8 cellular contexts compared by ENCODE assay signal in genomic region chr12:54214553-54215374, GRCh38. TPM values are rescaled to one million over a fixed set of nuclear protein-coding genes. Genes with fewer than 3 reads are reported as not detected.
DNase-seq lines count a peak whose midpoint lies in the region; ATAC-seq and TF ChIP-seq lines count a peak whose summit lies in the region.

No MANE protein-coding gene starts in this region.

- no peaks in the 10 kb centered on the region for H3K36me3 ChIP-seq in CD4-positive, alpha-beta memory T cell (ENCODE audit: insufficient read depth, low read length)
- H3K36me3 ChIP-seq in left lung: no peaks in the 10 kb centered on the region

- TF ChIP-seq CTCF in chondrocyte (IDR thresholded peaks at IDR 0.05) (peak; percentile 100), left lung (IDR thresholded peaks at IDR 0.05) (peak; percentile 95 to 99)

- no peaks in the 10 kb centered on the region for H3K9me3 Mint-ChIP-seq in CD4-positive, alpha-beta memory T cell
- no peaks in the 10 kb centered on the region for H3K9me3 Mint-ChIP-seq in chondrocyte (ENCODE audit: low read depth)

- H3K4me1 Mint-ChIP-seq in CD4-positive, alpha-beta memory T cell: peaks cover 17 to 48% (median 27%) of the 10 kb centered on the region in 4 donors
- peaks cover 22% of the 10 kb centered on the region for H3K4me1 Mint-ChIP-seq in chondrocyte (ENCODE audit: low read depth)

- H3K4me3 ChIP-seq in CD4-positive, alpha-beta memory T cell (ENCODE audit: low read length in 2 of 2): peak overlapping the region in 1 of 2 donors; percentile 70
- H3K4me3 ChIP-seq in left lung: no peak overlapping the region

- H3K36me3 Mint-ChIP-seq in CD4-positive, alpha-beta memory T cell: no peaks in the 10 kb centered on the region
- H3K36me3 Mint-ChIP-seq in chondrocyte (ENCODE audit: low read depth): no peaks in the 10 kb centered on the region

- DNase-seq in CD4-positive, alpha-beta memory T cell: peak; percentile 88 to 90 (median 88)
- peak; percentile 89 to 97 for DNase-seq in NCI-H526 (lab: John Stamatoyannopoulos, UW)
- DNase-seq in activated CD4-positive, alpha-beta T cell treated with anti-CD3 and anti-CD28 coated beads for 4 hours: peak; percentile 87 to 90
- no peak for DNase-seq in chondrocyte (ENCODE audit: low spot score)
- DNase-seq in left lung: peak; percentile 88 to 96
- peak; percentile 86 to 87 for DNase-seq in stimulated activated CD4-positive, alpha-beta T cell treated with anti-CD3 and anti-CD28 coated beads, Interleukin-4, amount 100 ng/mL, for 4 hours

- peaks cover 2 to 3% of the 10 kb centered on the region in 2 donors for H3K27me3 Mint-ChIP-seq in CD4-positive, alpha-beta memory T cell
- peaks cover 23% of the 10 kb centered on the region for H3K27me3 Mint-ChIP-seq in chondrocyte (ENCODE audit: low read depth)

- H3K27ac Mint-ChIP-seq in CD4-positive, alpha-beta memory T cell: peak overlapping the region in 3 of 7 donors; percentile 12 to 90 (median 64)
- no peak overlapping the region for H3K27ac Mint-ChIP-seq in chondrocyte (ENCODE audit: unreplicated experiment)

- no peaks in the 10 kb centered on the region for H3K9me3 ChIP-seq in CD4-positive, alpha-beta memory T cell (ENCODE audit: control insufficient read depth in 1 of 2, low read length in 2 of 2)
- H3K9me3 ChIP-seq in left lung: no peaks in the 10 kb centered on the region

- intact Hi-C loops in CD4-positive, alpha-beta memory T cell (cut with micrococcal nuclease): loop anchor here (1.0 kb wide), 2 partner anchors 154 to 208 kb away; no protein-coding TSS in a partner anchor
- intact Hi-C loops in left lung (cut with DNase I): loop anchor here in 1 of 2 donors (10.0 kb wide), 1 partner anchor 150 kb away; the partner anchor contains the start of gene GPR84

- H3K4me3 Mint-ChIP-seq in CD4-positive, alpha-beta memory T cell: peak overlapping the region; percentile 63 to 85 (median 83)
- H3K4me3 Mint-ChIP-seq in chondrocyte (ENCODE audit: unreplicated experiment): peak overlapping the region; percentile 44

- peak; percentile 85 for ATAC-seq in GM19452 (IDR thresholded peaks at IDR 0.05; ENCODE audit: unreplicated experiment)
- peak; percentile 68 for ATAC-seq in HG03521 (IDR thresholded peaks at IDR 0.05; ENCODE audit: unreplicated experiment)
- ATAC-seq in left lung: peak; percentile 93

- H3K27me3 ChIP-seq in CD4-positive, alpha-beta memory T cell (ENCODE audit: insufficient read depth, low read length): no peaks in the 10 kb centered on the region
- peaks cover 6 to 93% of the 10 kb centered on the region in 2 donors for H3K27me3 ChIP-seq in left lung

- CTCF ChIA-PET in CD4-positive, alpha-beta memory T cell (lab: Charles Lee; ENCODE audit: partially characterized antibody): interaction anchor here (0.9 to 4.3 kb wide), 28 partner anchors 8 to 230 kb away, joined by 3 to 43 read pairs (median 4); partner anchors contain the start of genes HOXC10, HOXC5, HOXC8 and SMUG1

- H3K4me1 ChIP-seq in CD4-positive, alpha-beta memory T cell (ENCODE audit: insufficient read depth, low read length): peaks cover 37% of the 10 kb centered on the region
- peaks cover 10 to 33% of the 10 kb centered on the region in 2 donors for H3K4me1 ChIP-seq in left lung

- POLR2A ChIA-PET in CD4-positive, alpha-beta memory T cell (lab: Charles Lee; ENCODE audit: partially characterized antibody): interaction anchor here (0.6 to 3.4 kb wide), 3 partner anchors 65 to 206 kb away, joined by 3 to 17 read pairs (median 5); partner anchors contain the start of gene HOXC8

- H3K27ac ChIP-seq in CD4-positive, alpha-beta memory T cell (ENCODE audit: low read depth, low read length): no peak overlapping the region
- no peak overlapping the region for H3K27ac ChIP-seq in left lung

RNA-seq across cellular contexts. Expression of gene SMUG1, which starts 26.0 kb away (rescaled TPM):
- total RNA-seq in CD4-positive, alpha-beta memory T cell: 10 to 100 TPM; 27.2 to 30.7 TPM
- polyA plus RNA-seq in CD4-positive, alpha-beta memory T cell: 10 to 100 TPM; 24.6 to 38.2 TPM
- 21.1 to 28.7 TPM (median 23.6 TPM) in 3 replicates for total RNA-seq in chondrocyte
- 10 to 100 TPM; 28.8 to 32.8 TPM for total RNA-seq in left lung
